14 cellular contexts compared by ENCODE assay signal in the genomic region with DNA sequence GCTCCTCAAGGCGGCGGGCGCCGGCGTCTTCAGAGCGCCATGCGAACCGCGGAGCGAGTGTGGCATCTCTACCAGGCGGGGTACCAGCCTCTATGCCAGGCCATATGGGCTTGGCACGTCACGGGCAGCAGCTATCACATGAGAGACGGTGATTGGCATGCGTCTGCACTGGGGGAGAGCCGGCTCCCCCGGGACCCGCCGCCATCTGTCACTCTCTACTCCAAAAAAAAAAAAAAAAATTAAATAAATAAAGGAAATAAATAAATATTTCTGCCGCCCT. TPM values are rescaled to one million over a fixed set of nuclear protein-coding genes. Genes with fewer than 3 reads are reported as not detected.
A peak's percentile ranks its signal among the peaks of the same experiment; 100 is the strongest.
DNase-seq lines count a peak whose midpoint lies in the region; ATAC-seq and TF ChIP-seq lines count a peak whose summit lies in the region.
"Had no signal": no experiment of that assay in that cellular context is flagged by ENCODE, and none has a peak within 500 bp of the region (broad histone marks: within the 10 kb centered on the region; RNA-seq: fewer than 3 reads in every experiment).

A gene (minus strand): TSS at position 70 of the 280 bp plus-strand sequence. CDS start 1,321 bp downstream, outside the sequence.

- H3K36me3 Mint-ChIP-seq in glutamatergic neuron (ENCODE audit: unreplicated experiment): no peaks in the 10 kb centered on the region

- H3K27ac ChIP-seq in spleen: no peak within 1 kb of the TSS
- H3K27ac ChIP-seq: 22Rv1 had no signal

- DNase-seq in NCI-H1092 treated with DMSO at 0.1 percent for 48 hours (lab: John Stamatoyannopoulos, UW) (peak; percentile 35), NCI-H1092 (lab: John Stamatoyannopoulos, UW) (no peak), NCI-H524 treated with DMSO at 0.1 percent for 48 hours (lab: John Stamatoyannopoulos, UW) (peak; percentile 76), glutamatergic neuron (no peak), spleen (no peak), KG1 (lab: John Stamatoyannopoulos, UW) (no peak), GOT3 (lab: John Stamatoyannopoulos, UW) (no peak)
- DNase-seq: EL, mesenchymal stem cell, NCI-H1048 had no signal

- H3K27me3 Mint-ChIP-seq in glutamatergic neuron (ENCODE audit: unreplicated experiment): peaks cover 15% of the 10 kb centered on the region

- H3K9me3 Mint-ChIP-seq in glutamatergic neuron (ENCODE audit: unreplicated experiment): peaks cover 3% of the 10 kb centered on the region
- H3K9me3 Mint-ChIP-seq: activated T-helper 17 cell treated with anti-CD3 and anti-CD28 coated beads, Interleukin-2, amount 50 U/mL, for 72 hours had no signal

- H3K27ac Mint-ChIP-seq in glutamatergic neuron (ENCODE audit: unreplicated experiment): peak within 1 kb of the TSS; percentile 60
- H3K27ac Mint-ChIP-seq: activated T-helper 17 cell treated with anti-CD3 and anti-CD28 coated beads, Interleukin-2, amount 50 U/mL, for 72 hours had no signal

- TF ChIP-seq CTCF in glutamatergic neuron (IDR thresholded peaks at IDR 0.05; ENCODE audit: partially characterized antibody, unreplicated experiment) (no peak), spleen (IDR thresholded peaks at IDR 0.05 in 8 of 11, conservative IDR thresholded peaks at IDR 0.05 in 3 of 11) (no peak)

- intact Hi-C loops in spleen (cut with DNase I; ENCODE audit: low total_unique reads): no loop called here

- H3K4me3 ChIP-seq in spleen: peak within 1 kb of the TSS in 5 of 8 donors; percentile 3 to 56 (median 16)

- H3K4me3 Mint-ChIP-seq in glutamatergic neuron (ENCODE audit: unreplicated experiment): peak within 1 kb of the TSS; percentile 88
- H3K4me3 Mint-ChIP-seq: activated T-helper 17 cell treated with anti-CD3 and anti-CD28 coated beads, Interleukin-2, amount 50 U/mL, for 72 hours had no signal

- H3K4me1 Mint-ChIP-seq in glutamatergic neuron (ENCODE audit: low read depth, unreplicated experiment): peaks cover 23% of the 10 kb centered on the region
- H3K4me1 Mint-ChIP-seq: activated T-helper 17 cell treated with anti-CD3 and anti-CD28 coated beads, Interleukin-2, amount 50 U/mL, for 72 hours had no signal

- H3K4me1 ChIP-seq in spleen: peaks cover 24 to 50% (median 41%) of the 10 kb centered on the region in 6 donors

- no peak for TF ChIP-seq POLR2A in spleen (IDR thresholded peaks at IDR 0.05)

- H3K9me3 ChIP-seq in spleen: no peaks in the 10 kb centered on the region

- no peaks in the 10 kb centered on the region for H3K36me3 ChIP-seq in spleen

- WGBS in spleen, 5 donors: 8 to 12% (median 9%) methylated on average over 8 to 20 of the region's 20 CpGs

- H3K27me3 ChIP-seq in spleen (replicated peaks in 1 of 7): peaks cover 22 to 100% (median 71%) of the 10 kb centered on the region in 7 donors

- ATAC-seq in GM19463 (IDR thresholded peaks at IDR 0.05; ENCODE audit: unreplicated experiment): no peak
- ATAC-seq: activated CD4-positive, CD25-positive, alpha-beta regulatory T cell treated with anti-CD3 and anti-CD28 coated beads, Interleukin-2, amount 50 U/mL, for 24 hours; activated T-helper 17 cell treated with anti-CD3 and anti-CD28 coated beads, Interleukin-2, amount 50 U/mL, for 72 hours had no signal

RNA-seq across cellular contexts. Expression of the gene that starts here (rescaled TPM):
- total RNA-seq in glutamatergic neuron (ENCODE audit: unreplicated experiment): 6.3 TPM
- not detected for total RNA-seq in spleen
- polyA plus RNA-seq in spleen: under 1 TPM in 2 of 3 donors, not detected in 1; under 0.01 to 0.03 TPM
- total RNA-seq: activated T-helper 17 cell treated with anti-CD3 and anti-CD28 coated beads, Interleukin-2, amount 50 U/mL, for 72 hours had no signal

Comparison
In these comparisons a context has a peak if more than half of its experiments do, and no peak if none do; other contexts are left out.
1. DNase-seq: peak in NCI-H1092 treated with DMSO at 0.1 percent for 48 hours (single experiment) and NCI-H524 treated with DMSO at 0.1 percent for 48 hours (single experiment); none in NCI-H1092 (single experiment), glutamatergic neuron (single experiment), spleen (single experiment), KG1 (single experiment) and GOT3 (single experiment).